In the genomic region with DNA sequence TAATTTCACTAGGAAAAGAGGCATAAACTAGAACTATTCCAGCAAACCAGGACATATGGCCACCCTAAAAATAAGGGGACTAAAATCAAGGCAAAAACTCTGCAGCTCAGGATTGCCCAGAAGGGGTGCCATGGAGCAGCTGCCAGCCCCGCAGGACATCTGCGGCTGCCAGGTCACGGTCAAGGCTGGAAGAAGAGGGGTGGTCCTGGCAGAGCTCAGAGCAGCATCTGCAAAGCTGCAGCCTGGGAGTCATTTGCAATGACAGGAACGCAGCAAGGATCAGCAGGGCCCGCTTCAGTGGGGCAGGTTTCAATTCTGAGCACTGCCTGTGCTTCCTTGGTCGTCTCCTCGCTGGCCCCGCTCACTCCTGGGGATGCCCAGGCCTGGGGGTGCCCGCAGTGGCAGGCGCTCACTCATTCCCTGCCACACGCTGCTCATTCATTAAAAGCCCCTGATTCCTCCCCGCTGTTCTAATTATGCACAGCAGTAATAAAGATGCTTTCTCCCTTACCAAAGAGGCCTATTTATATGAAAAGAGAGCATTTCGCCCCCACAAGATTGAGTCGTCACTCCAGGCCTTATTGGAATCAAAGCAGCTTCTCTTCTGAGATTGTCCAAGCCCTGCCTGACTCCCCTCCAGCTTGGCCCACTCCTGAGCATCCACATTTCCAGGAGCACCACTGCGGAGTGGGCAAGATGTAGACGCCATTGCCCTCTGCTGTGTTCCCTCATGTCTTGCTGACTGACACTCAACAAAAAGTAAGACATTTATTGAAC, we compare ENCODE assay signal across 12 cellular contexts. TPM values are rescaled to one million over a fixed set of nuclear protein-coding genes. Genes with fewer than 3 reads are reported as not detected.
DNase-seq lines count a peak whose midpoint lies in the region; ATAC-seq and TF ChIP-seq lines count a peak whose summit lies in the region.
"Had no signal": no experiment of that assay in that cellular context is flagged by ENCODE, and none has a peak within 500 bp of the region (broad histone marks: within the 10 kb centered on the region; RNA-seq: fewer than 3 reads in every experiment).

No MANE protein-coding gene starts in this region.

- H3K9me3 Mint-ChIP-seq in endothelial cell (ENCODE audit: unreplicated experiment) (no peaks in the 10 kb centered on the region), neural progenitor cell (peaks cover 6% of the 10 kb centered on the region)
- H3K9me3 Mint-ChIP-seq in naive thymus-derived CD4-positive, alpha-beta T cell, result peaks cover 0 to 19% (median 5%) of the 10 kb centered on the region in 11 donors
- peaks cover 0 to 15% (median 4%) of the 10 kb centered on the region in 8 donors for H3K9me3 Mint-ChIP-seq in CD4-positive, alpha-beta memory T cell

- H3K27ac ChIP-seq in OCI-LY7 (ENCODE audit: low read depth, low read length, poor library complexity, severe bottlenecking) (no peak overlapping the region), neural progenitor cell (no peak overlapping the region)
- H3K27ac ChIP-seq in naive thymus-derived CD4-positive, alpha-beta T cell (ENCODE audit: low read depth, low read length), result no peak overlapping the region
- no peak overlapping the region for H3K27ac ChIP-seq in CD4-positive, alpha-beta memory T cell (ENCODE audit: low read depth, low read length)

- no peak overlapping the region for H3K9ac ChIP-seq in neural progenitor cell

- H3K4me3 Mint-ChIP-seq in endothelial cell (ENCODE audit: unreplicated experiment), result no peak overlapping the region
- no peak overlapping the region for H3K4me3 Mint-ChIP-seq in neural progenitor cell
- no peak overlapping the region for H3K4me3 Mint-ChIP-seq in naive thymus-derived CD4-positive, alpha-beta T cell
- no peak overlapping the region for H3K4me3 Mint-ChIP-seq in CD4-positive, alpha-beta memory T cell
- H3K4me3 Mint-ChIP-seq: activated naive CD4-positive, alpha-beta T cell treated with anti-CD3 and anti-CD28 coated beads, Interleukin-2, amount 10 ng/mL, durations not matched to agents 7 days and 5 days; IgD-negative memory B cell had no signal

- H2AFZ ChIP-seq in OCI-LY7 (ENCODE audit: low read length) (no peak overlapping the region), neural progenitor cell (replicated peaks) (no peak overlapping the region)

- H3K4me2 ChIP-seq in OCI-LY7 (ENCODE audit: low read length) (no peak overlapping the region), neural progenitor cell (no peak overlapping the region)

- H3K36me3 Mint-ChIP-seq in endothelial cell (ENCODE audit: low read depth, unreplicated experiment), result no peaks in the 10 kb centered on the region
- no peaks in the 10 kb centered on the region for H3K36me3 Mint-ChIP-seq in neural progenitor cell
- H3K36me3 Mint-ChIP-seq in naive thymus-derived CD4-positive, alpha-beta T cell, result no peaks in the 10 kb centered on the region
- peaks cover 0 to 3% of the 10 kb centered on the region in 2 donors for H3K36me3 Mint-ChIP-seq in CD4-positive, alpha-beta memory T cell
- H3K36me3 Mint-ChIP-seq: IgD-negative memory B cell had no signal

- POLR2A ChIA-PET in OCI-LY7 (lab: Charles Lee), result no interaction called here
- POLR2A ChIA-PET in naive thymus-derived CD4-positive, alpha-beta T cell (lab: Charles Lee), result no interaction called here
- POLR2A ChIA-PET in CD4-positive, alpha-beta memory T cell (lab: Charles Lee; ENCODE audit: partially characterized antibody), result no interaction called here

- no peak overlapping the region for H3K27ac Mint-ChIP-seq in endothelial cell (ENCODE audit: unreplicated experiment)
- H3K27ac Mint-ChIP-seq in neural progenitor cell, result no peak overlapping the region
- H3K27ac Mint-ChIP-seq in naive thymus-derived CD4-positive, alpha-beta T cell, result no peak overlapping the region
- no peak overlapping the region for H3K27ac Mint-ChIP-seq in CD4-positive, alpha-beta memory T cell
- H3K27ac Mint-ChIP-seq: activated naive CD4-positive, alpha-beta T cell treated with anti-CD3 and anti-CD28 coated beads, Interleukin-2, amount 10 ng/mL, durations not matched to agents 7 days and 5 days; IgD-negative memory B cell had no signal

- no TSS peak for BruUV-seq in OCI-LY7 (replicated peaks; lab: Mats Ljungman, UMichigan)

- no peaks in the 10 kb centered on the region for H3K9me2 ChIP-seq in OCI-LY7 (ENCODE audit: insufficient read depth, low read length)

- ATAC-seq in naive thymus-derived CD4-positive, alpha-beta T cell, result no peak
- ATAC-seq: left colon had no signal

- H3K27me3 ChIP-seq in neural progenitor cell, result peaks cover 59% of the 10 kb centered on the region
- H3K27me3 ChIP-seq in naive thymus-derived CD4-positive, alpha-beta T cell (ENCODE audit: control insufficient read depth in 2 of 2, insufficient read depth in 2 of 2, low read length in 2 of 2), result peaks cover 4 to 8% of the 10 kb centered on the region in 2 donors
- peaks cover 12% of the 10 kb centered on the region for H3K27me3 ChIP-seq in CD4-positive, alpha-beta memory T cell (ENCODE audit: insufficient read depth, low read length)

- intact Hi-C loops in OCI-LY7 (cut with micrococcal nuclease; ENCODE audit: unreplicated experiment), result no loop called here
- intact Hi-C loops in naive thymus-derived CD4-positive, alpha-beta T cell (cut with micrococcal nuclease), result no loop called here
- intact Hi-C loops in CD4-positive, alpha-beta memory T cell (cut with micrococcal nuclease), result no loop called here

- H3K36me3 ChIP-seq in OCI-LY7 (ENCODE audit: insufficient read depth, low read length) (no peaks in the 10 kb centered on the region), neural progenitor cell (no peaks in the 10 kb centered on the region)
- no peaks in the 10 kb centered on the region for H3K36me3 ChIP-seq in naive thymus-derived CD4-positive, alpha-beta T cell (ENCODE audit: control insufficient read depth in 2 of 3, insufficient read depth in 3 of 3, low read length in 3 of 3)
- H3K36me3 ChIP-seq in CD4-positive, alpha-beta memory T cell (ENCODE audit: insufficient read depth, low read length), result no peaks in the 10 kb centered on the region

- no peaks in the 10 kb centered on the region for H4K20me1 ChIP-seq in OCI-LY7 (ENCODE audit: insufficient read depth, low read length)
- peaks cover 11% of the 10 kb centered on the region for H4K20me1 ChIP-seq in neural progenitor cell (ENCODE audit: low read depth)

- no peaks in the 10 kb centered on the region for H3F3A ChIP-seq in neural progenitor cell (ENCODE audit: low read depth)

- H3K9me3 ChIP-seq in OCI-LY7 (ENCODE audit: low read length), result no peaks in the 10 kb centered on the region
- no peaks in the 10 kb centered on the region for H3K9me3 ChIP-seq in neural progenitor cell (ENCODE audit: low read depth)
- H3K9me3 ChIP-seq in naive thymus-derived CD4-positive, alpha-beta T cell (ENCODE audit: control insufficient read depth in 2 of 3, low read length in 3 of 3), result peaks cover 0 to 5% (median 0%) of the 10 kb centered on the region in 3 experiments
- no peaks in the 10 kb centered on the region for H3K9me3 ChIP-seq in CD4-positive, alpha-beta memory T cell (ENCODE audit: control insufficient read depth in 1 of 2, low read length in 2 of 2)

- H3K79me2 ChIP-seq in OCI-LY7 (ENCODE audit: insufficient read depth, low read depth, low read length) (no peaks in the 10 kb centered on the region), neural progenitor cell (ENCODE audit: low read depth) (no peaks in the 10 kb centered on the region)

- H3K4me3 ChIP-seq in OCI-LY7 (ENCODE audit: low read depth, low read length, poor library complexity, severe bottlenecking) (no peak overlapping the region), neural progenitor cell (no peak overlapping the region)
- H3K4me3 ChIP-seq in naive thymus-derived CD4-positive, alpha-beta T cell (ENCODE audit: low read length), result no peak overlapping the region
- no peak overlapping the region for H3K4me3 ChIP-seq in CD4-positive, alpha-beta memory T cell (ENCODE audit: low read length in 2 of 2)

- no peaks in the 10 kb centered on the region for H3K4me1 ChIP-seq in OCI-LY7 (ENCODE audit: insufficient read depth, low read length, poor library complexity, severe bottlenecking)
- H3K4me1 ChIP-seq in neural progenitor cell, result peaks cover 6% of the 10 kb centered on the region
- peaks cover 0 to 8% of the 10 kb centered on the region in 2 donors for H3K4me1 ChIP-seq in naive thymus-derived CD4-positive, alpha-beta T cell (ENCODE audit: control insufficient read depth in 2 of 2, insufficient read depth in 2 of 2, low read length in 2 of 2)
- H3K4me1 ChIP-seq in CD4-positive, alpha-beta memory T cell (ENCODE audit: insufficient read depth, low read length), result peaks cover 9% of the 10 kb centered on the region

- H3K27me3 Mint-ChIP-seq in endothelial cell (ENCODE audit: unreplicated experiment) (peaks cover 9% of the 10 kb centered on the region), neural progenitor cell (ENCODE audit: insufficient read depth, low read depth) (peaks cover 16% of the 10 kb centered on the region)
- H3K27me3 Mint-ChIP-seq in naive thymus-derived CD4-positive, alpha-beta T cell, result peaks cover 65 to 77% (median 70%) of the 10 kb centered on the region in 5 donors
- peaks cover 38 to 47% of the 10 kb centered on the region in 2 donors for H3K27me3 Mint-ChIP-seq in CD4-positive, alpha-beta memory T cell

- CTCF ChIA-PET in OCI-LY7 (lab: Charles Lee; ENCODE audit: unreplicated experiment), result no interaction called here
- CTCF ChIA-PET in naive thymus-derived CD4-positive, alpha-beta T cell (lab: Charles Lee), result no interaction called here
- CTCF ChIA-PET in CD4-positive, alpha-beta memory T cell (lab: Charles Lee; ENCODE audit: partially characterized antibody), result no interaction called here

- peak; percentile 61 for DNase-seq in Ammon's horn (ENCODE audit: low spot score)
- DNase-seq in OCI-LY7 (ENCODE audit: low spot score), result no peak
- peak; percentile 13 for DNase-seq in endothelial cell (ENCODE audit: low spot score)
- DNase-seq in neural progenitor cell (ENCODE audit: low spot score), result no peak
- no peak for DNase-seq in epidermal melanocyte (ENCODE audit: insufficient read length, low spot score)
- no peak for DNase-seq in naive thymus-derived CD4-positive, alpha-beta T cell
- DNase-seq in CD4-positive, alpha-beta memory T cell, result no peak
- DNase-seq in NCI-H226, result no peak
- DNase-seq: activated CD4-positive, alpha-beta T cell treated with anti-CD3 and anti-CD28 coated beads for 48 hours; activated naive CD4-positive, alpha-beta T cell treated with anti-CD3 and anti-CD28 coated beads, Interleukin-2, amount 10 ng/mL, durations not matched to agents 7 days and 5 days; left colon had no signal

- H3K4me1 Mint-ChIP-seq in endothelial cell (ENCODE audit: unreplicated experiment) (no peaks in the 10 kb centered on the region), neural progenitor cell (peaks cover 5% of the 10 kb centered on the region)
- H3K4me1 Mint-ChIP-seq in naive thymus-derived CD4-positive, alpha-beta T cell, result peaks cover 0 to 5% (median 0%) of the 10 kb centered on the region in 7 donors
- peaks cover 0 to 6% (median 4%) of the 10 kb centered on the region in 4 donors for H3K4me1 Mint-ChIP-seq in CD4-positive, alpha-beta memory T cell
- H3K4me1 Mint-ChIP-seq: activated naive CD4-positive, alpha-beta T cell treated with anti-CD3 and anti-CD28 coated beads, Interleukin-2, amount 10 ng/mL, durations not matched to agents 7 days and 5 days; IgD-negative memory B cell had no signal

- TF ChIP-seq CTCF in OCI-LY7 (conservative IDR thresholded peaks at IDR 0.05; ENCODE audit: low read length) (0 out of 2 replicates have a peak, but pooled peaks have one; percentile 18), endothelial cell (IDR thresholded peaks at IDR 0.05; ENCODE audit: unreplicated experiment) (no peak), neural progenitor cell (IDR thresholded peaks at IDR 0.05) (peak; percentile 36)

RNA-seq across cellular contexts. Expression of gene HSPA12A, which starts 4.6 kb away (rescaled TPM):
- total RNA-seq in OCI-LY7 (2014; rRNA removed; shearing (Covaris generic)), result not detected in 2 replicates
- total RNA-seq in OCI-LY7 (2022), result 3.3 and 3.7 TPM in 2 replicates
- total RNA-seq in endothelial cell (ENCODE audit: unreplicated experiment), result 2.8 TPM
- 5.3 and 5.6 TPM in 2 replicates for total RNA-seq in neural progenitor cell (ENCODE audit: low replicate concordance)
- total RNA-seq in naive thymus-derived CD4-positive, alpha-beta T cell, result under 1 TPM in 1 of 5 experiments, not detected in 4; 0.07 TPM
- under 1 TPM in 1 of 2 donors, not detected in 1; 0.06 TPM for polyA plus RNA-seq in naive thymus-derived CD4-positive, alpha-beta T cell
- total RNA-seq in CD4-positive, alpha-beta memory T cell, result under 1 TPM; 0.36 to 0.64 TPM
- under 1 TPM in 1 of 2 donors, not detected in 1; 0.14 TPM for polyA plus RNA-seq in CD4-positive, alpha-beta memory T cell

Comparison
In these comparisons a context has a peak if more than half of its experiments do, and no peak if none do; other contexts are left out.
1. DNase-seq: peak in Ammon's horn (single experiment) and endothelial cell (single experiment); none in OCI-LY7 (single experiment), neural progenitor cell (single experiment), epidermal melanocyte (single experiment), naive thymus-derived CD4-positive, alpha-beta T cell (0 of 9), CD4-positive, alpha-beta memory T cell (0 of 5) and NCI-H226 (single experiment).